ENCODE assay signal across 11 cellular contexts in the genomic region with DNA sequence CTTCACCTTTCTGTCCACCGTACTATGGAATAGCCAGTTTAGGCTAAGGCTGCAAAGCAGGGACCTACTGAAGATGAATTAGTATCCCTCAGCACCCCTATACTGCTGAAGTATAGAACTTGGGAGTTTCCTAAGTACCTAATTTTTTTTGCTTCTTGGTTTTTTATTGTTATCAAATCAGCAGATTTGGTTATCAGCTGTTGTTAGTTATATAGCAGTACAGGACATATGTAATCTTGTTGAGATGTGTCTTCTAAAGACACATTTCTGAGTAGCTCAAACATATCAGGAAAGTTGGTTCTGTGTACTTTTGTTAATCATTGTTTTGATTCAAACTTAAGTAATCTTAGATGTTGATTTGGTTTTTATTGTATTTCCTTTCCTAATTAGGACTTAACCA. TPM values are rescaled to one million over a fixed set of nuclear protein-coding genes. Genes with fewer than 3 reads are reported as not detected.
DNase-seq lines count a peak whose midpoint lies in the region; ATAC-seq, FAIRE-seq and TF ChIP-seq lines count a peak whose summit lies in the region.
"Had no signal": no experiment of that assay in that cellular context is flagged by ENCODE, and none has a peak within 500 bp of the region (broad histone marks: within the 10 kb centered on the region; RNA-seq: fewer than 3 reads in every experiment).

No MANE protein-coding gene starts in this region.

- no peak for TF ChIP-seq CTCF in CD4-positive, alpha-beta T cell (IDR thresholded peaks at IDR 0.05)
- TF ChIP-seq CTCF in astrocyte (IDR thresholded peaks at IDR 0.05; ENCODE audit: insufficient read depth, low read depth, low read length) (no peak), osteoblast (IDR thresholded peaks at IDR 0.05; ENCODE audit: extremely low read depth, low read depth, low read length) (no peak), vagina (IDR thresholded peaks at IDR 0.05) (no peak), Caco-2 (IDR thresholded peaks at IDR 0.05; ENCODE audit: insufficient read depth in 1 of 2, low read depth in 1 of 2, low read length in 1 of 2, severe bottlenecking in 1 of 2, unreplicated experiment in 1 of 2) (no peak)

- H3K9ac ChIP-seq in astrocyte (ENCODE audit: low read length): no peak overlapping the region

- no peaks in the 10 kb centered on the region for H3K27me3 ChIP-seq in CD4-positive, alpha-beta T cell (ENCODE audit: control insufficient read depth, insufficient read depth, low read length)
- H3K27me3 ChIP-seq in astrocyte (ENCODE audit: insufficient read depth, low read length) (no peaks in the 10 kb centered on the region), osteoblast (ENCODE audit: insufficient read depth, low read length) (no peaks in the 10 kb centered on the region), vagina (no peaks in the 10 kb centered on the region), Caco-2 (replicated peaks; ENCODE audit: control insufficient read depth, insufficient read depth, low read length) (no peaks in the 10 kb centered on the region)
- H3K27me3 ChIP-seq: brain microvascular endothelial cell, thyroid gland had no signal

- no peaks in the 10 kb centered on the region for H3K9me3 ChIP-seq in CD4-positive, alpha-beta T cell (ENCODE audit: control insufficient read depth, low read length)
- H3K9me3 ChIP-seq in astrocyte (ENCODE audit: insufficient read depth, low read depth, low read length) (no peaks in the 10 kb centered on the region), osteoblast (ENCODE audit: low read depth, low read length) (no peaks in the 10 kb centered on the region), vagina (no peaks in the 10 kb centered on the region), Caco-2 (no peaks in the 10 kb centered on the region)
- H3K9me3 ChIP-seq: thyroid gland had no signal

- H3K4me3 ChIP-seq in astrocyte (ENCODE audit: insufficient read depth, low read depth, low read length) (no peak overlapping the region), osteoblast (ENCODE audit: insufficient read depth, low read length) (no peak overlapping the region), vagina (no peak overlapping the region), Caco-2 (ENCODE audit: low read depth, low read length) (no peak overlapping the region)
- H3K4me3 ChIP-seq: thyroid gland had no signal

- H3K9me3 Mint-ChIP-seq in CD4-positive, alpha-beta T cell: no peaks in the 10 kb centered on the region
- H3K9me3 Mint-ChIP-seq in astrocyte (ENCODE audit: unreplicated experiment) (no peaks in the 10 kb centered on the region), Caco-2 (ENCODE audit: unreplicated experiment) (no peaks in the 10 kb centered on the region)

- H3K27ac ChIP-seq in CD4-positive, alpha-beta T cell (ENCODE audit: low read depth, low read length): peak overlapping the region; percentile 48
- peak overlapping the region; percentile 94 for H3K27ac ChIP-seq in astrocyte (ENCODE audit: low read depth, low read length)
- peak overlapping the region; percentile 14 for H3K27ac ChIP-seq in osteoblast (ENCODE audit: low read depth, low read length)
- no peak overlapping the region for H3K27ac ChIP-seq in vagina
- H3K27ac ChIP-seq: brain microvascular endothelial cell, thyroid gland had no signal

- peak; percentile 19 for TF ChIP-seq POLR2A in GM18505 (IDR thresholded peaks at IDR 0.05; ENCODE audit: borderline replicate concordance, extremely low read depth, insufficient read depth, insufficient read length)
- TF ChIP-seq POLR2A in vagina (IDR thresholded peaks at IDR 0.05): no peak

- CTCF ChIA-PET in CD4-positive, alpha-beta T cell (lab: Charles Lee): interaction anchor here (1.0 to 1.9 kb wide), 3 partner anchors 9 to 45 kb away, joined by 4 to 6 read pairs (median 5); a partner anchor contains a TSS
- CTCF ChIA-PET in Caco-2 (lab: Charles Lee): no interaction called here

- H3K36me3 ChIP-seq in astrocyte (ENCODE audit: insufficient read depth, low read length): peaks cover 57% of the 10 kb centered on the region
- peaks cover 65% of the 10 kb centered on the region for H3K36me3 ChIP-seq in osteoblast (ENCODE audit: insufficient read depth, low read length)
- H3K36me3 ChIP-seq in vagina: peaks cover 5 to 45% of the 10 kb centered on the region in 2 donors
- H3K36me3 ChIP-seq in Caco-2 (ENCODE audit: control insufficient read depth, insufficient read depth, low read length): no peaks in the 10 kb centered on the region; the same call in 1 of the 2 replicates

- H3K79me2 ChIP-seq in astrocyte (ENCODE audit: insufficient read depth, low read length): peaks cover 94% of the 10 kb centered on the region
- peaks cover 78% of the 10 kb centered on the region for H3K79me2 ChIP-seq in osteoblast (ENCODE audit: insufficient read depth, low read length)

- POLR2A ChIA-PET in CD4-positive, alpha-beta T cell (lab: Charles Lee): interaction anchor here (2.2 to 9.2 kb wide), 3 partner anchors 8 to 195 kb away, joined by 7 to 286 read pairs (median 80); a partner anchor contains a TSS
- POLR2A ChIA-PET in Caco-2 (lab: Charles Lee): no interaction called here

- H3K27me3 Mint-ChIP-seq in CD4-positive, alpha-beta T cell: no peaks in the 10 kb centered on the region
- no peaks in the 10 kb centered on the region for H3K27me3 Mint-ChIP-seq in astrocyte (ENCODE audit: low read depth, unreplicated experiment)
- H3K27me3 Mint-ChIP-seq in Caco-2 (ENCODE audit: insufficient read depth, unreplicated experiment): no peaks in the 10 kb centered on the region

- DNase-seq in CD4-positive, alpha-beta T cell: no peak
- DNase-seq in astrocyte (ENCODE audit: low read depth) (no peak), osteoblast (ENCODE audit: insufficient read length, low spot score, missing footprints) (no peak), vagina (ENCODE audit: extremely low spot score in 2 of 2) (no peak), Caco-2 (no peak)
- DNase-seq: brain microvascular endothelial cell, NCI-H2227 treated with DMSO at 0.1 percent for 48 hours, thyroid gland had no signal

- H3K27ac Mint-ChIP-seq in CD4-positive, alpha-beta T cell: peak overlapping the region; percentile 100
- peak overlapping the region; percentile 14 for H3K27ac Mint-ChIP-seq in astrocyte (ENCODE audit: unreplicated experiment)
- no peak overlapping the region for H3K27ac Mint-ChIP-seq in Caco-2 (ENCODE audit: unreplicated experiment)

- ATAC-seq in CD4-positive, alpha-beta T cell (ENCODE audit: poor library complexity): no peak
- ATAC-seq in GM18505 (IDR thresholded peaks at IDR 0.05; ENCODE audit: unreplicated experiment) (no peak), GM19324 (IDR thresholded peaks at IDR 0.05; ENCODE audit: low FRiP score, unreplicated experiment) (no peak), HG03159 (IDR thresholded peaks at IDR 0.05; ENCODE audit: unreplicated experiment) (no peak)

- peak overlapping the region; percentile 88 for H3K4me2 ChIP-seq in astrocyte (ENCODE audit: low read length)
- H3K4me2 ChIP-seq in osteoblast (ENCODE audit: insufficient read depth, low read length): peak overlapping the region; percentile 97

- H3K36me3 Mint-ChIP-seq in CD4-positive, alpha-beta T cell (ENCODE audit: low read depth): peaks cover 90% of the 10 kb centered on the region
- H3K36me3 Mint-ChIP-seq in astrocyte (ENCODE audit: low read depth, unreplicated experiment): peaks cover 10% of the 10 kb centered on the region
- H3K36me3 Mint-ChIP-seq in Caco-2 (ENCODE audit: insufficient read depth, unreplicated experiment): peaks cover 70% of the 10 kb centered on the region

- intact Hi-C loops in CD4-positive, alpha-beta T cell (cut with DNase I, micrococcal nuclease): loop anchor here in 1 of 2 experiments (10.0 kb wide), 1 partner anchor 598 kb away; a partner anchor contains a TSS
- intact Hi-C loops in vagina (cut with DNase I): no loop called here
- intact Hi-C loops in Caco-2 (cut with micrococcal nuclease; ENCODE audit: unreplicated experiment): no loop called here

- H4K20me1 ChIP-seq in astrocyte (ENCODE audit: insufficient read depth, low read length): peaks cover 69% of the 10 kb centered on the region
- peaks cover 22% of the 10 kb centered on the region for H4K20me1 ChIP-seq in osteoblast (ENCODE audit: insufficient read depth, low read length)

- H3K4me3 Mint-ChIP-seq in CD4-positive, alpha-beta T cell: peak overlapping the region; percentile 74
- H3K4me3 Mint-ChIP-seq in astrocyte (ENCODE audit: unreplicated experiment): peak overlapping the region; percentile 47
- H3K4me3 Mint-ChIP-seq in Caco-2 (ENCODE audit: unreplicated experiment): no peak overlapping the region

- H3K4me1 Mint-ChIP-seq in CD4-positive, alpha-beta T cell (ENCODE audit: low read depth): peaks cover 76% of the 10 kb centered on the region
- peaks cover 61% of the 10 kb centered on the region for H3K4me1 Mint-ChIP-seq in astrocyte (ENCODE audit: low read depth, unreplicated experiment)
- H3K4me1 Mint-ChIP-seq in Caco-2 (ENCODE audit: low read depth, unreplicated experiment): peaks cover 44% of the 10 kb centered on the region

- H3K4me1 ChIP-seq in astrocyte (ENCODE audit: insufficient read depth, low read length): peaks cover 48% of the 10 kb centered on the region
- peaks cover 59% of the 10 kb centered on the region for H3K4me1 ChIP-seq in osteoblast (ENCODE audit: insufficient read depth, low read length)
- H3K4me1 ChIP-seq in vagina: peaks cover 34% of the 10 kb centered on the region
- H3K4me1 ChIP-seq in Caco-2: peaks cover 71% of the 10 kb centered on the region

- no peak for FAIRE-seq in astrocyte (lab: Jason Lieb, UNC)

- H2AFZ ChIP-seq in astrocyte (ENCODE audit: low read depth, low read length) (no peak overlapping the region), osteoblast (ENCODE audit: low read length) (no peak overlapping the region)

- BruUV-seq in Caco-2 (replicated peaks; lab: Mats Ljungman, UMichigan): no TSS peak

RNA-seq across cellular contexts. Expression of a gene that starts 5.2 kb away (rescaled TPM):
- total RNA-seq in CD4-positive, alpha-beta T cell: 100 to 1,000 TPM; 188 to 190 TPM
- total RNA-seq in astrocyte: 659 and 682 TPM in 2 replicates
- 572 and 626 TPM in 2 replicates for total RNA-seq in osteoblast
- total RNA-seq in vagina: 193 TPM
- 272 and 276 TPM in 2 replicates for total RNA-seq in Caco-2 (2022)

RNA-seq across cellular contexts. Expression of a gene that starts 9.1 kb away (rescaled TPM):
- total RNA-seq in CD4-positive, alpha-beta T cell: 100 to 1,000 TPM; 128 to 133 TPM
- 374 and 433 TPM in 2 replicates for total RNA-seq in astrocyte
- total RNA-seq in osteoblast: 278 and 283 TPM in 2 replicates
- 214 TPM for total RNA-seq in vagina
- total RNA-seq in Caco-2 (2022): 457 and 467 TPM in 2 replicates

RNA-seq across cellular contexts. Expression of a gene that starts 33.1 kb away (rescaled TPM):
- 1 to 10 TPM in 1 of 2 experiments, under 1 TPM in 1; 0.74 to 1.5 TPM for total RNA-seq in CD4-positive, alpha-beta T cell
- total RNA-seq in astrocyte (0.57 and 0.94 TPM in 2 replicates), osteoblast (1.5 and 1.8 TPM in 2 replicates), vagina (1.2 TPM), Caco-2 (2022) (0.41 and 0.49 TPM in 2 replicates)
